8 cellular contexts compared by ENCODE assay signal in the genomic region with DNA sequence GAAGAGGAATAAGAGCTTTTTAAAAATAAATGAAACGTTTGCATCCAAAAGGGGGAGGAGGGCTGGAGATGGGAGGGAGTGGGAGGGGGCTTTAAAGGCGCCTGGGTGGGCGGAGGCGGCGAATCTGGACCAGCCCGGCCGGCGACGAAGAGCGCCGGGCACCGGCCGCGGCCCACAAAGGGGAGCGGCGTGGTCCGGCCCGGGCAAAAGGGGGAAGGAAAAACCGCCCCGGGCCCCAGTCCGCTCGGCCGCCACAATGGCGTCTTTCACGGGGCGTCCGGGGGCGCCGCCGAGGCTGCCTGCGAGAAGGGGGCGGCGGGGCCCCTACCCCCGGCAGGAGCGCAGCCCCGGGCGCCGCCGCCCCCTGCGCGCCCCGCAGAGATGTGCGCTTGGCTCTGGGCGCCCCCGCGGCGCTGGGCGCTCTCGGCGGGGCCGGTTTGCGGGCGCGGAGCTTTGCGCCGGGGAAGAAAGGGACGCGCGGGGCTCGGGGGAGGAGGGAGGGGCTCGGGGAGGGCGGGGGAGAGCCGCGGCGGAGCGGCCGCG.
A peak's percentile ranks its signal among the peaks of the same experiment; 100 is the strongest.
DNase-seq lines count a peak whose midpoint lies in the region; ATAC-seq and TF ChIP-seq lines count a peak whose summit lies in the region.

No MANE protein-coding gene starts in this region.

- peak overlapping the region; percentile 42 for H2BK120ac ChIP-seq in mesenchymal stem cell (ENCODE audit: low read depth, low read length)

- H3K27me3 ChIP-seq in mammary epithelial cell (ENCODE audit: insufficient read depth, low read length) (peaks cover 28% of the 10 kb centered on the region), mesenchymal stem cell (ENCODE audit: control insufficient read depth in 1 of 2, insufficient read depth in 1 of 2, low read length in 2 of 2) (peaks cover 0 to 68% of the 10 kb centered on the region in 2 experiments)

- H3K79me2 ChIP-seq in mammary epithelial cell (ENCODE audit: insufficient read depth, low read length), result no peaks in the 10 kb centered on the region

- H3K27ac ChIP-seq in mammary epithelial cell (ENCODE audit: insufficient read depth, low read depth, low read length) (no peak overlapping the region), mesenchymal stem cell (ENCODE audit: low read length, poor library complexity, severe bottlenecking) (no peak overlapping the region)

- H3K4me2 ChIP-seq in mammary epithelial cell (ENCODE audit: insufficient read depth, low read depth, low read length), result peak overlapping the region; percentile 84
- H3K4me2 ChIP-seq in mesenchymal stem cell (ENCODE audit: low read length, poor library complexity, severe bottlenecking), result peak overlapping the region; percentile 88

- H3K36me3 ChIP-seq in mammary epithelial cell (ENCODE audit: insufficient read depth, low read length), result no peaks in the 10 kb centered on the region
- no peaks in the 10 kb centered on the region for H3K36me3 ChIP-seq in mesenchymal stem cell (ENCODE audit: control insufficient read depth in 1 of 2, insufficient read depth in 2 of 2, low read depth in 1 of 2, low read length in 2 of 2)

- H2BK15ac ChIP-seq in mesenchymal stem cell (ENCODE audit: low read depth, poor library complexity, severe bottlenecking), result peak overlapping the region; percentile 78

- H3K4me1 ChIP-seq in mammary epithelial cell (ENCODE audit: insufficient read depth, low read length) (peaks cover 16% of the 10 kb centered on the region), mesenchymal stem cell (ENCODE audit: control insufficient read depth, insufficient read depth, low read depth, low read length) (peaks cover 3% of the 10 kb centered on the region)

- no peak overlapping the region for H4K8ac ChIP-seq in mesenchymal stem cell (ENCODE audit: low read length)

- dilution Hi-C loops in mammary epithelial cell (cut with HindIII; ENCODE audit: low sequenced_read_pairs), result no loop called here

- in situ Hi-C loops in mammary epithelial cell (cut with MboI; ENCODE audit: low sequenced_read_pairs in 2 of 2), result loop anchor here in 1 of 2 donors (10.0 kb wide), 2 partner anchors 272 to 352 kb away; no protein-coding TSS in a partner anchor

- H3K9ac ChIP-seq in mammary epithelial cell (ENCODE audit: insufficient read depth, low read length), result no peak overlapping the region
- peak overlapping the region; percentile 35 for H3K9ac ChIP-seq in mesenchymal stem cell (ENCODE audit: low read length)

- CTCF ChIA-PET in mammary epithelial cell (lab: Charles Lee; ENCODE audit: low non-redundant PET), result interaction anchor here (0.6 kb wide), 2 partner anchors 273 to 398 kb away, joined by 4 to 17 read pairs; no protein-coding TSS in a partner anchor
- CTCF ChIA-PET in GM10248 (lab: Yijun Ruan, JAX), result no interaction called here

- POLR2A ChIA-PET in GM10248 (lab: Yijun Ruan, JAX), result no interaction called here

- H3K18ac ChIP-seq in mesenchymal stem cell (ENCODE audit: low read depth in 1 of 2, low read length in 2 of 2), result no peak overlapping the region

- H3K79me1 ChIP-seq in mesenchymal stem cell (replicated peaks; ENCODE audit: low read length, poor library complexity, severe bottlenecking), result no peaks in the 10 kb centered on the region

- no peak overlapping the region for H4K91ac ChIP-seq in mesenchymal stem cell (ENCODE audit: low read length)

- H2BK5ac ChIP-seq in mesenchymal stem cell (ENCODE audit: low read depth, low read length, poor library complexity, severe bottlenecking), result no peak overlapping the region

- H3K14ac ChIP-seq in mesenchymal stem cell (ENCODE audit: low read length in 2 of 2), result no peak overlapping the region

- H2AFZ ChIP-seq in mammary epithelial cell (ENCODE audit: low read depth, low read length) (peak overlapping the region; percentile 70), mesenchymal stem cell (ENCODE audit: low read depth, low read length) (no peak overlapping the region)

- H3K9me3 ChIP-seq in mammary epithelial cell (replicated peaks; ENCODE audit: insufficient read depth, low read length) (no peaks in the 10 kb centered on the region), mesenchymal stem cell (ENCODE audit: control insufficient read depth, low read length) (no peaks in the 10 kb centered on the region)

- no CpG with 5 or more reads among the region's 68 CpGs for WGBS in mammary epithelial cell (ENCODE audit: low coverage, missing lambda C conversion rate)
- WGBS in mesenchymal stem cell, result 1% methylated on average over 23 of the region's 68 CpGs

- H4K20me1 ChIP-seq in mammary epithelial cell (ENCODE audit: insufficient read depth, low read length), result no peaks in the 10 kb centered on the region

- no peak overlapping the region for H3K4ac ChIP-seq in mesenchymal stem cell (ENCODE audit: low read depth in 1 of 2, low read length in 2 of 2)

- no peak for TF ChIP-seq CTCF in mammary epithelial cell (conservative IDR thresholded peaks at IDR 0.05 in 1 of 2, IDR thresholded peaks at IDR 0.05 in 1 of 2; ENCODE audit: extremely low read depth in 1 of 2, insufficient read depth in 1 of 2, low read depth in 1 of 2, low read length in 2 of 2)
- no peak for TF ChIP-seq CTCF in GM10248 (IDR thresholded peaks at IDR 0.05; ENCODE audit: control extremely low read depth, extremely low read depth, low read depth, missing control alignments)

- H3K4me3 ChIP-seq in mammary epithelial cell (replicated peaks in 1 of 3; ENCODE audit: insufficient read depth in 1 of 3, low read depth in 2 of 3, low read length in 3 of 3) (peak overlapping the region; percentile 49 to 69 (median 56)), mesenchymal stem cell (ENCODE audit: insufficient read depth in 1 of 2, low read depth in 1 of 2, low read length in 2 of 2) (peak overlapping the region; percentile 64 to 68)

- intact Hi-C loops in mammary epithelial cell (cut with micrococcal nuclease), result loop anchor here (2.0 to 5.0 kb wide), 2 partner anchors 118 to 334 kb away; no protein-coding TSS in a partner anchor

- BruUV-seq in mammary epithelial cell (replicated peaks; lab: Mats Ljungman, UMichigan), result no TSS peak

- no peak overlapping the region for H3K23ac ChIP-seq in mesenchymal stem cell (ENCODE audit: low read length in 2 of 2)

- ATAC-seq in GM18498 (IDR thresholded peaks at IDR 0.05; ENCODE audit: unreplicated experiment) (peak; percentile 38), HG03039 (IDR thresholded peaks at IDR 0.05; ENCODE audit: unreplicated experiment) (peak; percentile 21), HG02840 (IDR thresholded peaks at IDR 0.05; ENCODE audit: low FRiP score, unreplicated experiment) (no peak)

- DNase-seq in mammary epithelial cell (no peak), mesenchymal stem cell (no peak), NCI-H2171 treated with DMSO at 0.1 percent for 48 hours (lab: John Stamatoyannopoulos, UW) (no peak), SKM-1 treated with dmso at 0.1 percent for 144 hours (lab: John Stamatoyannopoulos, UW; ENCODE audit: unreplicated experiment) (no peak), GM10248 (ENCODE audit: extremely low spot score) (no peak)

- H2AK5ac ChIP-seq in mesenchymal stem cell (ENCODE audit: low read length, severe bottlenecking), result no peak overlapping the region

- H2BK12ac ChIP-seq in mesenchymal stem cell (ENCODE audit: low read length in 2 of 2), result no peak overlapping the region
